In the genomic region with DNA sequence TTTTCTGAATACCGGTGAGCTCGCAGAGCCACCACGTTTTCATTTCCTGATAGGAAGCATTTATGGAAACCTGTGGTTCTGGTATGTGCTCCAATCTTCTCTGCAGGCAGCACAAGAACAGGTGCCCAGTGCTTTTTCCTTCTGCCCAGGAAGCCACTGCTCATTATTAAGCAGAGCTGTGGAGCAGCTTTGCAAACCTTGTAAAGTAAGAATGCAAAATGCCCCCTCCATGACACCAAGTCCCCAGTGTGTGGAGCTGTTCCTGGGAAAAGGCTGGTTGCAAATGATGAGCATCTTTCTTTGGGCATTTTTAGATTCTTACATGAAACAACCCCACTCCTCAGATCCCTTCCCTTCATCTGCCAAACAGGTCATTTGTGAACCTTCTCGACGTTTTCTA, we compare ENCODE assay signal across 31 cellular contexts.
A peak's percentile ranks its signal among the peaks of the same experiment; 100 is the strongest.
DNase-seq lines count a peak whose midpoint lies in the region; ATAC-seq and TF ChIP-seq lines count a peak whose summit lies in the region.
"Had no signal": no experiment of that assay in that cellular context is flagged by ENCODE, and none has a peak within 500 bp of the region (broad histone marks: within the 10 kb centered on the region; RNA-seq: fewer than 3 reads in every experiment).

No MANE protein-coding gene starts in this region.

- no peak overlapping the region for H3K9ac ChIP-seq in HCT116 (ENCODE audit: low read length)
- H3K9ac ChIP-seq in mesendoderm (ENCODE audit: low read length): no peak overlapping the region

- H2BK120ac ChIP-seq in mesendoderm (ENCODE audit: low read depth, low read length): no peak overlapping the region

- no peak for TF ChIP-seq POLR2A in HCT116 (IDR thresholded peaks at IDR 0.05; ENCODE audit: borderline replicate concordance, extremely low read depth, insufficient read depth, insufficient read length)

- DNase-seq in HCT116 (ENCODE audit: low read depth, low spot score) (no peak), choroid plexus epithelial cell (ENCODE audit: low read depth) (peak; percentile 3), mesendoderm (peak; percentile 48), GM13977 (ENCODE audit: low spot score) (no peak), hypothalamus (lab: John Stamatoyannopoulos, UW) (no peak), CD1c-positive myeloid dendritic cell (ENCODE audit: extremely low spot score) (no peak)
- DNase-seq: activated CD4-positive, alpha-beta T cell treated with anti-CD3 and anti-CD28 coated beads for 36 hours; activated T-cell treated with anti-CD3 and anti-CD28 coated beads, Interleukin-2, amount 50 U/mL, for 72 hours; aorta; Calu3; central memory CD4-positive, alpha-beta T cell; foreskin keratinocyte; GOT3; IMR-90; kidney glomerular epithelial cell; mammary epithelial cell; NCI-H1436; NCI-H226; NCI-H774; occipital lobe; retina; SIG-M5; stimulated activated CD4-positive, alpha-beta T cell treated with anti-CD3 and anti-CD28 coated beads, Interleukin-12 subunit alpha, Interleukin-12 subunit beta, amount 100 ng/mL, for 4 hours; stimulated activated CD4-positive, alpha-beta T cell treated with anti-CD3 and anti-CD28 coated beads, Interleukin-4, amount 100 ng/mL, for 4 hours; stimulated activated naive CD8-positive, alpha-beta T cell treated with anti-CD3 and anti-CD28 coated beads, Interleukin-15, amount 100 ng/mL, for 72 hours; T-cell had no signal

- H3K36me3 ChIP-seq in HCT116 (ENCODE audit: control insufficient read depth in 1 of 2, insufficient read depth in 2 of 2, low read length in 2 of 2) (no peaks in the 10 kb centered on the region), mesendoderm (ENCODE audit: control insufficient read depth, insufficient read depth, low read length) (no peaks in the 10 kb centered on the region)
- H3K36me3 ChIP-seq: tibial nerve had no signal

- no peak overlapping the region for H3K18ac ChIP-seq in mesendoderm (ENCODE audit: low read length)

- no peak overlapping the region for H3K4me2 ChIP-seq in HCT116 (ENCODE audit: low read length)
- no peak overlapping the region for H3K4me2 ChIP-seq in mesendoderm (ENCODE audit: low read length)
- H3K4me2 ChIP-seq: hepatocyte had no signal

- H3K79me2 ChIP-seq in HCT116 (ENCODE audit: insufficient read depth, low read length) (no peaks in the 10 kb centered on the region), mesendoderm (ENCODE audit: control insufficient read depth, insufficient read depth, low read length) (no peaks in the 10 kb centered on the region)
- H3K79me2 ChIP-seq: hepatocyte had no signal

- TF ChIP-seq RAD21 in HCT116 (IDR thresholded peaks at IDR 0.05; ENCODE audit: low read depth): no peak

- no peak overlapping the region for H2AK5ac ChIP-seq in mesendoderm (ENCODE audit: low read length)

- no peak overlapping the region for H2BK5ac ChIP-seq in mesendoderm (ENCODE audit: low read length)

- no peak overlapping the region for H3K23ac ChIP-seq in mesendoderm (ENCODE audit: low read length)

- no CpG with 5 or more reads among the region's 5 CpGs for WGBS in mesendoderm (ENCODE audit: extremely low coverage, insufficient coverage, low lambda C conversion rate)

- no peak for ATAC-seq in HCT116
- ATAC-seq: activated CD4-positive, alpha-beta T cell treated with anti-CD3 and anti-CD28 coated beads for 36 hours; activated T-cell treated with anti-CD3 and anti-CD28 coated beads, Interleukin-2, amount 50 U/mL, for 72 hours; foreskin keratinocyte; stimulated activated naive CD8-positive, alpha-beta T cell treated with anti-CD3 and anti-CD28 coated beads, Interleukin-15, amount 100 ng/mL, for 72 hours; T-cell had no signal

- intact Hi-C loops in HCT116 (cut with micrococcal nuclease): no loop called here

- no peak overlapping the region for H3K56ac ChIP-seq in mesendoderm (ENCODE audit: low read length)

- H4K5ac ChIP-seq in mesendoderm (ENCODE audit: low read length): no peak overlapping the region

- no peaks in the 10 kb centered on the region for H3K79me1 ChIP-seq in mesendoderm (ENCODE audit: low read length)

- H3K27ac ChIP-seq in C4-2B: no peak overlapping the region
- no peak overlapping the region for H3K27ac ChIP-seq in HCT116 (ENCODE audit: low read depth, low read length)
- H3K27ac ChIP-seq in mesendoderm (ENCODE audit: low read depth, low read length): no peak overlapping the region
- H3K27ac ChIP-seq: epithelial cell of prostate, foreskin keratinocyte, hepatocyte, HL-60, tibial nerve had no signal

- no peaks in the 10 kb centered on the region for H3K4me1 ChIP-seq in HCT116 (ENCODE audit: control insufficient read depth in 1 of 2, insufficient read depth in 2 of 2, low read length in 2 of 2)
- H3K4me1 ChIP-seq in mesendoderm (ENCODE audit: control insufficient read depth, low read depth, low read length): no peaks in the 10 kb centered on the region
- H3K4me1 ChIP-seq: foreskin keratinocyte, tibial nerve had no signal

- CTCF ChIA-PET in HCT116 (lab: Charles Lee): no interaction called here

- H3K27me3 ChIP-seq in HCT116 (ENCODE audit: insufficient read depth, low read length): peaks cover 64% of the 10 kb centered on the region
- H3K27me3 ChIP-seq in mesendoderm (ENCODE audit: insufficient read depth, low read length, poor library complexity): no peaks in the 10 kb centered on the region
- H3K27me3 ChIP-seq: tibial nerve had no signal

- H4K20me1 ChIP-seq in HCT116 (ENCODE audit: insufficient read depth): no peaks in the 10 kb centered on the region

- no peak overlapping the region for H4K8ac ChIP-seq in mesendoderm (ENCODE audit: low read depth, low read length)

- H2BK15ac ChIP-seq in mesendoderm (replicated peaks; ENCODE audit: low read depth): no peak overlapping the region

- no peak overlapping the region for H3K4ac ChIP-seq in mesendoderm (ENCODE audit: low read depth, low read length)

- RAD21 ChIA-PET in HCT116 (lab: Charles Lee; ENCODE audit: low non-redundant PET in 1 of 2, low total read pairs in 2 of 2, uncharacterized antibody in 2 of 2, unreplicated experiment in 2 of 2): no interaction called here

- POLR2A ChIA-PET in HCT116 (lab: Charles Lee): no interaction called here

- no peak overlapping the region for H2AFZ ChIP-seq in HCT116 (ENCODE audit: low read depth, low read length, poor library complexity, severe bottlenecking)
- H2AFZ ChIP-seq: hepatocyte had no signal

- no peaks in the 10 kb centered on the region for H3K9me2 ChIP-seq in HCT116 (ENCODE audit: insufficient read depth)

- BruUV-seq in HCT116 (replicated peaks; lab: Mats Ljungman, UMichigan): no TSS peak

- TF ChIP-seq CTCF in C4-2B (conservative IDR thresholded peaks at IDR 0.05) (peak; percentile 17), HCT116 (IDR thresholded peaks at IDR 0.05 in 2 of 3, conservative IDR thresholded peaks at IDR 0.05 in 1 of 3; ENCODE audit: borderline replicate concordance in 1 of 3, insufficient read depth in 1 of 3, low read depth in 2 of 3, low read length in 2 of 3) (peak in 2 of 3 experiments; percentile 25 to 31; a peak in 3 of 6 replicates), choroid plexus epithelial cell (conservative IDR thresholded peaks at IDR 0.05; ENCODE audit: low read depth, low read length) (peak; percentile 26), GM13977 (IDR thresholded peaks at IDR 0.05; ENCODE audit: extremely low read depth, insufficient read depth, missing control alignments) (no peak)

- no peaks in the 10 kb centered on the region for H3K9me3 ChIP-seq in HCT116 (ENCODE audit: control insufficient read depth in 1 of 2, insufficient read depth in 1 of 2, low read depth in 1 of 2, low read length in 2 of 2)
- H3K9me3 ChIP-seq: tibial nerve had no signal

- H3K4me3 ChIP-seq in HCT116 (replicated peaks in 1 of 2; ENCODE audit: low read depth in 1 of 2, low read length in 2 of 2) (no peak overlapping the region), choroid plexus epithelial cell (ENCODE audit: low read depth, low read length) (no peak overlapping the region), mesendoderm (ENCODE audit: low read length) (no peak overlapping the region)
- H3K4me3 ChIP-seq: hepatocyte, tibial nerve had no signal

- in situ Hi-C loops in GM13977 (cut with MboI; ENCODE audit: low pct_unique_long_range_greater_than_20kb, low sequenced_read_pairs, unreplicated experiment): no loop called here

TF ChIP-seq in HCT116, 20 proteins besides CTCF, POLR2A, EP300 and RAD21 (continues in another document):
- TF ChIP-seq ZBTB33 (IDR thresholded peaks at IDR 0.05; ENCODE audit: extremely low read depth, insufficient replicate concordance, low read length) (no peak), EZH2 (IDR thresholded peaks at IDR 0.05) (no peak), ZFX (IDR thresholded peaks at IDR 0.05) (no peak), POLR2AphosphoS5 (IDR thresholded peaks at IDR 0.05; ENCODE audit: low read depth, low read length) (no peak), MAX (IDR thresholded peaks at IDR 0.05) (no peak)

Comparison
In these comparisons a context has a peak if more than half of its experiments do, and no peak if none do; other contexts are left out.
1. DNase-seq: peak in choroid plexus epithelial cell (single experiment) and mesendoderm (single experiment); none in HCT116 (single experiment), GM13977 (single experiment), hypothalamus (0 of 51) and CD1c-positive myeloid dendritic cell (single experiment).